In the genomic region with DNA sequence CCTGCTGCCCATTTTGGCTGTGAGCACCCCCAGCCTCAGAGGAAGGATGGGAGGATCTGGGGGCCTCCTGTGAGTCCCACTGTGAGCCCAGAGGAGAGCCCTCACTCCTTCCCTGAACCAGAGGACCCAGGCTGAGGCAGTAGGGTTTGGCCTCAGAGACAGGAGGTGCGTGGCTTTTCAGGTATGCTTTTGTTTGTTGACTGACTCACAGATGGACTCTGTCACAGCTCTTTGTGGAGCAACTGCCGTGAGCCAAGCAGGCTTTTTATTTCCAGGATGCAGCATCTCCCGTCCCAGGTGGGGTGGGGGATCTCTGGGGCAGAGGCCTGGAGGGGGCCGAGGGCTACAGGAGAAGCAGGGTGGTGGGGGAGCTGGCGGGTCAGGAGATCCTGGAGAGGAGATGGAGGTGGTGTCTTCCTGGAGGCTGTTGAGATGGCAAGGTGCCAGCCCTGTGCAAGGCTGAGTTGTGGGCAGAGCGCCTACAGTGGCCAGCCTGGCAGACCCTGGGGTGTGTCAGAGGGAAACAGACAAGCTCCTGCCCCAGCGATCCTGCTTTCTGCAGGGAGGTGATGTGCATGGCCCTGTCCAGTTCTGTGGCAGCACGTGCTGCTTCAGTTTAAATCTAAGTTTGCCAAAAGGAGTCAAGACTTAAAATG, we compare ENCODE assay signal across 25 cellular contexts. TPM values are rescaled to one million over a fixed set of nuclear protein-coding genes. Genes with fewer than 3 reads are reported as not detected.
A peak's percentile ranks its signal among the peaks of the same experiment; 100 is the strongest.
DNase-seq lines count a peak whose midpoint lies in the region; ATAC-seq, FAIRE-seq and TF ChIP-seq lines count a peak whose summit lies in the region.
"Had no signal": no experiment of that assay in that cellular context is flagged by ENCODE, and none has a peak within 500 bp of the region (broad histone marks: within the 10 kb centered on the region; RNA-seq: fewer than 3 reads in every experiment).

No MANE protein-coding gene starts in this region.

- WGBS in pancreas, 2 donors = 91 to 93% methylated on average over 6 to 8 of the region's 8 CpGs

- DNase-seq in Caco-2 (no peak), astrocyte of the hippocampus (ENCODE audit: low read depth, low spot score) (peak; percentile 54), fibroblast of peridontal ligament (ENCODE audit: extremely low read depth) (peak; percentile 10), pancreas (no peak)
- no peak for DNase-seq in activated effector memory CD4-positive, alpha-beta T cell treated with Interleukin-2 at 50 U/mL for 16 hours
- DNase-seq: activated CD4-positive, alpha-beta T cell treated with anti-CD3 and anti-CD28 coated beads, Interleukin-2, amount 10 ng/mL, durations not matched to agents 7 days and 5 days; activated naive CD8-positive, alpha-beta T cell treated with anti-CD3 and anti-CD28 coated beads, Interleukin-2, amount 50 U/mL, for 24 hours; CD4-positive, CD25-positive, alpha-beta regulatory T cell; DMS153; foreskin melanocyte; GDM1; immature natural killer cell; Karpas-422; left lung; NCI-H1048; NCI-H2081 treated with DMSO at 0.1 percent for 48 hours; NCI-H446 treated with DMSO at 0.1 percent for 48 hours; Peyer's patch; posterior cingulate gyrus; T-helper 2 cell had no signal

- FAIRE-seq in pancreas (lab: Jason Lieb, UNC) = no peak

- H3K36me3 Mint-ChIP-seq in Caco-2 (ENCODE audit: insufficient read depth, unreplicated experiment) = peaks cover 46% of the 10 kb centered on the region
- H3K36me3 Mint-ChIP-seq: CD4-positive, CD25-positive, alpha-beta regulatory T cell; immature natural killer cell had no signal

- H3K27ac ChIP-seq in HEK293 (ENCODE audit: extremely low read depth, low read depth, low read length) (no peak overlapping the region), pancreas (no peak overlapping the region)
- H3K27ac ChIP-seq: left lung, Peyer's patch had no signal

- peaks cover 2% of the 10 kb centered on the region; the same call in 1 of the 2 replicates for H3K36me3 ChIP-seq in Caco-2 (ENCODE audit: control insufficient read depth, insufficient read depth, low read length)
- H3K36me3 ChIP-seq in HEK293 (ENCODE audit: control insufficient read depth in 2 of 2, insufficient read depth in 1 of 2, low read length in 2 of 2) = peaks cover 0 to 39% of the 10 kb centered on the region in 2 experiments; a peak in 1 of 3 replicates
- no peaks in the 10 kb centered on the region for H3K36me3 ChIP-seq in pancreas

- BruUV-seq in Caco-2 (replicated peaks; lab: Mats Ljungman, UMichigan) = no TSS peak

- intact Hi-C loops in Caco-2 (cut with micrococcal nuclease; ENCODE audit: unreplicated experiment) = no loop called here
- intact Hi-C loops in pancreas (cut with DNase I) = no loop called here

- no peaks in the 10 kb centered on the region for H3K4me1 ChIP-seq in Caco-2
- no peaks in the 10 kb centered on the region for H3K4me1 ChIP-seq in HEK293 (ENCODE audit: control insufficient read depth, insufficient read depth, low read length)
- no peaks in the 10 kb centered on the region for H3K4me1 ChIP-seq in pancreas

- peak overlapping the region; percentile 11 for H3K27ac Mint-ChIP-seq in Caco-2 (ENCODE audit: unreplicated experiment)
- H3K27ac Mint-ChIP-seq: activated naive CD8-positive, alpha-beta T cell treated with anti-CD3 and anti-CD28 coated beads, Interleukin-2, amount 50 U/mL, for 24 hours; dendritic cell treated with granulocyte-macrophage colony-stimulating factor and Interleukin-4, amounts not matched to agents 40 ng/mL and 50 ng/mL, for 4 days; immature natural killer cell; mesothelial cell of epicardium; nephron had no signal

- H3K4me3 Mint-ChIP-seq in Caco-2 (ENCODE audit: unreplicated experiment) = no peak overlapping the region
- H3K4me3 Mint-ChIP-seq: activated CD4-positive, alpha-beta T cell treated with anti-CD3 and anti-CD28 coated beads, Interleukin-2, amount 10 ng/mL, durations not matched to agents 7 days and 5 days; activated naive CD8-positive, alpha-beta T cell treated with anti-CD3 and anti-CD28 coated beads, Interleukin-2, amount 50 U/mL, for 24 hours; CD4-positive, CD25-positive, alpha-beta regulatory T cell; dendritic cell treated with granulocyte-macrophage colony-stimulating factor and Interleukin-4, amounts not matched to agents 40 ng/mL and 50 ng/mL, for 4 days; immature natural killer cell; mesothelial cell of epicardium; nephron had no signal

- TF ChIP-seq CTCF in Caco-2 (IDR thresholded peaks at IDR 0.05; ENCODE audit: insufficient read depth in 1 of 2, low read depth in 1 of 2, low read length in 1 of 2, severe bottlenecking in 1 of 2, unreplicated experiment in 1 of 2) (no peak), HEK293 (tag by site-specific recombination; IDR thresholded peaks at IDR 0.05) (no peak), pancreas (IDR thresholded peaks at IDR 0.05) (no peak)

- no peak overlapping the region for H3K4me3 ChIP-seq in Caco-2 (ENCODE audit: low read depth, low read length)
- no peak overlapping the region for H3K4me3 ChIP-seq in HEK293 (ENCODE audit: low read depth, low read length)
- no peak overlapping the region for H3K4me3 ChIP-seq in pancreas
- H3K4me3 ChIP-seq: left lung, Peyer's patch had no signal

- H3K9me3 Mint-ChIP-seq in Caco-2 (ENCODE audit: unreplicated experiment) = no peaks in the 10 kb centered on the region
- H3K9me3 Mint-ChIP-seq: activated CD4-positive, alpha-beta T cell treated with anti-CD3 and anti-CD28 coated beads, Interleukin-2, amount 10 ng/mL, durations not matched to agents 7 days and 5 days; activated naive CD8-positive, alpha-beta T cell treated with anti-CD3 and anti-CD28 coated beads, Interleukin-2, amount 50 U/mL, for 24 hours; CD4-positive, CD25-positive, alpha-beta regulatory T cell; dendritic cell treated with granulocyte-macrophage colony-stimulating factor and Interleukin-4, amounts not matched to agents 40 ng/mL and 50 ng/mL, for 4 days; mesothelial cell of epicardium; nephron had no signal

- H3K9me3 ChIP-seq in Caco-2 (no peaks in the 10 kb centered on the region), HEK293 (ENCODE audit: control insufficient read depth, insufficient read depth, low read depth, low read length) (no peaks in the 10 kb centered on the region), pancreas (no peaks in the 10 kb centered on the region)
- H3K9me3 ChIP-seq: left lung, Peyer's patch had no signal

- ATAC-seq in GM19328 (IDR thresholded peaks at IDR 0.05; ENCODE audit: unreplicated experiment) = no peak
- no peak for ATAC-seq in pancreas
- ATAC-seq: activated naive CD8-positive, alpha-beta T cell treated with anti-CD3 and anti-CD28 coated beads, Interleukin-2, amount 50 U/mL, for 24 hours; left lung had no signal

- no peaks in the 10 kb centered on the region for H3K27me3 Mint-ChIP-seq in Caco-2 (ENCODE audit: insufficient read depth, unreplicated experiment)
- H3K27me3 Mint-ChIP-seq: activated CD4-positive, alpha-beta T cell treated with anti-CD3 and anti-CD28 coated beads, Interleukin-2, amount 10 ng/mL, durations not matched to agents 7 days and 5 days; activated naive CD8-positive, alpha-beta T cell treated with anti-CD3 and anti-CD28 coated beads, Interleukin-2, amount 50 U/mL, for 24 hours; CD4-positive, CD25-positive, alpha-beta regulatory T cell; dendritic cell treated with granulocyte-macrophage colony-stimulating factor and Interleukin-4, amounts not matched to agents 40 ng/mL and 50 ng/mL, for 4 days had no signal

- POLR2A ChIA-PET in Caco-2 (lab: Charles Lee) (no interaction called here), HEK293 (lab: Yijun Ruan, JAX) (interaction anchor here (0.6 kb wide), 1 partner anchor 464 kb away, joined by 3 read pairs; no protein-coding TSS in a partner anchor)

- CTCF ChIA-PET in Caco-2 (lab: Charles Lee) (no interaction called here), HEK293 (lab: Yijun Ruan, JAX) (no interaction called here)

- H3K27me3 ChIP-seq in Caco-2 (replicated peaks; ENCODE audit: control insufficient read depth, insufficient read depth, low read length) (no peaks in the 10 kb centered on the region), pancreas (no peaks in the 10 kb centered on the region)
- H3K27me3 ChIP-seq: left lung, Peyer's patch had no signal

- H3K4me1 Mint-ChIP-seq in Caco-2 (ENCODE audit: low read depth, unreplicated experiment) = no peaks in the 10 kb centered on the region
- H3K4me1 Mint-ChIP-seq: activated CD4-positive, alpha-beta T cell treated with anti-CD3 and anti-CD28 coated beads, Interleukin-2, amount 10 ng/mL, durations not matched to agents 7 days and 5 days; activated naive CD8-positive, alpha-beta T cell treated with anti-CD3 and anti-CD28 coated beads, Interleukin-2, amount 50 U/mL, for 24 hours; CD4-positive, CD25-positive, alpha-beta regulatory T cell; immature natural killer cell had no signal

TF ChIP-seq in HEK293, 187 proteins besides CTCF, POLR2A, EP300 and RAD21:
- peak; percentile 38 for TF ChIP-seq ZFHX2 (tag by site-specific recombination; conservative IDR thresholded peaks at IDR 0.05)
- TF ChIP-seq, protein P1, sequence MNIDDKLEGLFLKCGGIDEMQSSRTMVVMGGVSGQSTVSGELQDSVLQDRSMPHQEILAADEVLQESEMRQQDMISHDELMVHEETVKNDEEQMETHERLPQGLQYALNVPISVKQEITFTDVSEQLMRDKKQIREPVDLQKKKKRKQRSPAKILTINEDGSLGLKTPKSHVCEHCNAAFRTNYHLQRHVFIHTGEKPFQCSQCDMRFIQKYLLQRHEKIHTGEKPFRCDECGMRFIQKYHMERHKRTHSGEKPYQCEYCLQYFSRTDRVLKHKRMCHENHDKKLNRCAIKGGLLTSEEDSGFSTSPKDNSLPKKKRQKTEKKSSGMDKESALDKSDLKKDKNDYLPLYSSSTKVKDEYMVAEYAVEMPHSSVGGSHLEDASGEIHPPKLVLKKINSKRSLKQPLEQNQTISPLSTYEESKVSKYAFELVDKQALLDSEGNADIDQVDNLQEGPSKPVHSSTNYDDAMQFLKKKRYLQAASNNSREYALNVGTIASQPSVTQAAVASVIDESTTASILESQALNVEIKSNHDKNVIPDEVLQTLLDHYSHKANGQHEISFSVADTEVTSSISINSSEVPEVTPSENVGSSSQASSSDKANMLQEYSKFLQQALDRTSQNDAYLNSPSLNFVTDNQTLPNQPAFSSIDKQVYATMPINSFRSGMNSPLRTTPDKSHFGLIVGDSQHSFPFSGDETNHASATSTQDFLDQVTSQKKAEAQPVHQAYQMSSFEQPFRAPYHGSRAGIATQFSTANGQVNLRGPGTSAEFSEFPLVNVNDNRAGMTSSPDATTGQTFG (tag by site-specific recombination; IDR thresholded peaks at IDR 0.05; ENCODE audit: borderline replicate concordance) = no peak

RNA-seq across cellular contexts. Expression of a gene that starts 24.0 kb away (rescaled TPM):
- total RNA-seq in Caco-2 (2022) (92.4 and 95.1 TPM in 2 replicates), pancreas (10 to 100 TPM in 2 of 6 donors, 1 to 10 TPM in 4; 7.4 to 20.0 (median 8.5) TPM)
- 10 to 100 TPM in 1 of 2 donors, 1 to 10 TPM in 1; 6.4 to 12.0 TPM for polyA plus RNA-seq in pancreas

Comparison
In these comparisons a context has a peak if more than half of its experiments do, and no peak if none do; other contexts are left out.
1. DNase-seq: peak in astrocyte of the hippocampus (single experiment) and fibroblast of peridontal ligament (single experiment); none in Caco-2 (0 of 2), activated effector memory CD4-positive, alpha-beta T cell treated with Interleukin-2 at 50 U/mL for 16 hours (single experiment) and pancreas (0 of 6).